8 cellular contexts compared by ENCODE assay signal in genomic region chr4:139619644-139620043, GRCh38. TPM values are rescaled to one million over a fixed set of nuclear protein-coding genes. Genes with fewer than 3 reads are reported as not detected.
A peak's percentile ranks its signal among the peaks of the same experiment; 100 is the strongest.
DNase-seq lines count a peak whose midpoint lies in the region; ATAC-seq, FAIRE-seq and TF ChIP-seq lines count a peak whose summit lies in the region.

No MANE protein-coding gene starts in this region.

- TF ChIP-seq CTCF in GM12875 (IDR thresholded peaks at IDR 0.05; ENCODE audit: borderline replicate concordance, insufficient read depth, low read depth, low read length): peak; percentile 64
- TF ChIP-seq CTCF in keratinocyte (optimal IDR thresholded peaks at IDR 0.05 in 1 of 3, IDR thresholded peaks at IDR 0.05 in 1 of 3, conservative IDR thresholded peaks at IDR 0.05 in 1 of 3; ENCODE audit: extremely low read depth in 1 of 3, insufficient read depth in 2 of 3, low read length in 3 of 3): peak; percentile 55 to 68 (median 61)

- peak; percentile 43 for DNase-seq in AG08395 (ENCODE audit: low spot score)
- DNase-seq in keratinocyte (ENCODE audit: low read depth, low spot score): no peak
- no peak for DNase-seq in effector memory CD4-positive, alpha-beta T cell
- DNase-seq in foreskin melanocyte: no peak
- no peak for DNase-seq in natural killer cell treated with Interleukin-12 subunit alpha and Interleukin-12 subunit beta and Interleukin-15 and Interleukin-18, amount 100 ng/mL, for 72 hours (ENCODE audit: low spot score)

- H3K27ac ChIP-seq in keratinocyte (ENCODE audit: control insufficient read depth, insufficient read depth, low read length): no peak overlapping the region
- H3K27ac ChIP-seq in effector memory CD4-positive, alpha-beta T cell (ENCODE audit: insufficient read depth, low read length, poor library complexity, severe bottlenecking): no peak overlapping the region

- no peak overlapping the region for H3K4me2 ChIP-seq in keratinocyte (ENCODE audit: control insufficient read depth, extremely low read depth, insufficient read depth, low read depth, low read length)

- dilution Hi-C loops in keratinocyte (cut with MboI; ENCODE audit: extremely low pct_ligation_motif_present, low sequenced_read_pairs): no loop called here

- no peak overlapping the region for H3K4me3 Mint-ChIP-seq in natural killer cell treated with Interleukin-12 subunit alpha and Interleukin-12 subunit beta and Interleukin-15 and Interleukin-18, amount 100 ng/mL, for 72 hours

- ATAC-seq in HG03175 (IDR thresholded peaks at IDR 0.05; ENCODE audit: unreplicated experiment): peak; percentile 77
- ATAC-seq in SK-N-SH treated with all-trans-retinoic acid at 6 μM for 48 hours: peak; percentile 92
- no peak for ATAC-seq in natural killer cell treated with Interleukin-12 subunit alpha and Interleukin-12 subunit beta and Interleukin-15 and Interleukin-18, amount 100 ng/mL, for 72 hours

- no peaks in the 10 kb centered on the region for H3K4me1 Mint-ChIP-seq in natural killer cell treated with Interleukin-12 subunit alpha and Interleukin-12 subunit beta and Interleukin-15 and Interleukin-18, amount 100 ng/mL, for 72 hours (ENCODE audit: low read depth in 2 of 2)

- no peak overlapping the region for H3K9ac ChIP-seq in keratinocyte (ENCODE audit: control insufficient read depth, extremely low read depth, insufficient read depth, low read length)

- no peaks in the 10 kb centered on the region for H3K36me3 Mint-ChIP-seq in natural killer cell treated with Interleukin-12 subunit alpha and Interleukin-12 subunit beta and Interleukin-15 and Interleukin-18, amount 100 ng/mL, for 72 hours

- H3K9me3 Mint-ChIP-seq in natural killer cell treated with Interleukin-12 subunit alpha and Interleukin-12 subunit beta and Interleukin-15 and Interleukin-18, amount 100 ng/mL, for 72 hours: no peaks in the 10 kb centered on the region

- FAIRE-seq in keratinocyte (lab: Jason Lieb, UNC): peak; percentile 84

- no peaks in the 10 kb centered on the region for H3K27me3 ChIP-seq in keratinocyte (ENCODE audit: control insufficient read depth, extremely low read depth, insufficient read depth, low read length)
- no peaks in the 10 kb centered on the region for H3K27me3 ChIP-seq in effector memory CD4-positive, alpha-beta T cell (replicated peaks; ENCODE audit: control insufficient read depth, insufficient read depth, low read length, poor library complexity, severe bottlenecking)

- H3K36me3 ChIP-seq in keratinocyte (ENCODE audit: control insufficient read depth in 2 of 2, extremely low read depth in 1 of 2, insufficient read depth in 2 of 2, low read length in 2 of 2): no peaks in the 10 kb centered on the region
- no peaks in the 10 kb centered on the region for H3K36me3 ChIP-seq in effector memory CD4-positive, alpha-beta T cell (ENCODE audit: control insufficient read depth, insufficient read depth, low read length)

- H3K4me1 ChIP-seq in keratinocyte (ENCODE audit: control insufficient read depth, extremely low read depth, insufficient read depth, low read length): no peaks in the 10 kb centered on the region
- no peaks in the 10 kb centered on the region for H3K4me1 ChIP-seq in effector memory CD4-positive, alpha-beta T cell (ENCODE audit: control insufficient read depth, insufficient read depth, low read length, poor library complexity, severe bottlenecking)

- H3K9me3 ChIP-seq in keratinocyte (ENCODE audit: control insufficient read depth, low read depth, low read length): no peaks in the 10 kb centered on the region
- H3K9me3 ChIP-seq in effector memory CD4-positive, alpha-beta T cell (ENCODE audit: control insufficient read depth, low read length): no peaks in the 10 kb centered on the region

- H3K27me3 Mint-ChIP-seq in natural killer cell treated with Interleukin-12 subunit alpha and Interleukin-12 subunit beta and Interleukin-15 and Interleukin-18, amount 100 ng/mL, for 72 hours: peaks cover 5 to 19% of the 10 kb centered on the region in 2 donors

- H2AFZ ChIP-seq in keratinocyte (ENCODE audit: control insufficient read depth, low read length): no peak overlapping the region

- H4K20me1 ChIP-seq in keratinocyte (ENCODE audit: control insufficient read depth, extremely low read depth, insufficient read depth, low read length): no peaks in the 10 kb centered on the region

- no peaks in the 10 kb centered on the region for H3K79me2 ChIP-seq in keratinocyte (ENCODE audit: control insufficient read depth, insufficient read depth, low read length)

- H3K27ac Mint-ChIP-seq in natural killer cell treated with Interleukin-12 subunit alpha and Interleukin-12 subunit beta and Interleukin-15 and Interleukin-18, amount 100 ng/mL, for 72 hours: no peak overlapping the region

- no peaks in the 10 kb centered on the region for H3K9me1 ChIP-seq in keratinocyte (ENCODE audit: control insufficient read depth, extremely low read depth, insufficient read depth, low read length)

- H3K4me3 ChIP-seq in GM12875 (ENCODE audit: low read depth, low read length): no peak overlapping the region
- no peak overlapping the region for H3K4me3 ChIP-seq in keratinocyte (ENCODE audit: control insufficient read depth in 2 of 3, extremely low read depth in 1 of 3, insufficient read depth in 2 of 3, low read depth in 1 of 3, low read length in 3 of 3)
- no peak overlapping the region for H3K4me3 ChIP-seq in effector memory CD4-positive, alpha-beta T cell (ENCODE audit: insufficient read depth, low read depth, low read length, poor library complexity, severe bottlenecking)

TF ChIP-seq in SK-N-SH treated with all-trans-retinoic acid at 6 μM for 48 hours, 23 proteins besides CTCF, POLR2A, EP300 and RAD21 (continues in another document):
- TF ChIP-seq TCF4 (CRISPR knock-in tag; IDR thresholded peaks at IDR 0.05; ENCODE audit: borderline replicate concordance) (no peak), ZFP30 (CRISPR knock-in tag; IDR thresholded peaks at IDR 0.05) (no peak), ZFP3 (CRISPR knock-in tag; IDR thresholded peaks at IDR 0.05) (no peak), ZNF8 (CRISPR knock-in tag; IDR thresholded peaks at IDR 0.05) (no peak), SNAI2 (CRISPR knock-in tag; IDR thresholded peaks at IDR 0.05) (no peak), ZNF70 (CRISPR knock-in tag; IDR thresholded peaks at IDR 0.05) (no peak), ISL1 (CRISPR knock-in tag; IDR thresholded peaks at IDR 0.05) (no peak), CSRNP3 (CRISPR knock-in tag; IDR thresholded peaks at IDR 0.05) (no peak), PATZ1 (CRISPR knock-in tag; IDR thresholded peaks at IDR 0.05; ENCODE audit: borderline replicate concordance) (no peak), ZC3H10 (CRISPR knock-in tag; IDR thresholded peaks at IDR 0.05) (no peak), ZNF565 (CRISPR knock-in tag; conservative IDR thresholded peaks at IDR 0.05; ENCODE audit: low read depth) (no peak), RARB (CRISPR knock-in tag; IDR thresholded peaks at IDR 0.05) (no peak), ESRRG (CRISPR knock-in tag; IDR thresholded peaks at IDR 0.05) (no peak)
- TF ChIP-seq, protein P1, sequence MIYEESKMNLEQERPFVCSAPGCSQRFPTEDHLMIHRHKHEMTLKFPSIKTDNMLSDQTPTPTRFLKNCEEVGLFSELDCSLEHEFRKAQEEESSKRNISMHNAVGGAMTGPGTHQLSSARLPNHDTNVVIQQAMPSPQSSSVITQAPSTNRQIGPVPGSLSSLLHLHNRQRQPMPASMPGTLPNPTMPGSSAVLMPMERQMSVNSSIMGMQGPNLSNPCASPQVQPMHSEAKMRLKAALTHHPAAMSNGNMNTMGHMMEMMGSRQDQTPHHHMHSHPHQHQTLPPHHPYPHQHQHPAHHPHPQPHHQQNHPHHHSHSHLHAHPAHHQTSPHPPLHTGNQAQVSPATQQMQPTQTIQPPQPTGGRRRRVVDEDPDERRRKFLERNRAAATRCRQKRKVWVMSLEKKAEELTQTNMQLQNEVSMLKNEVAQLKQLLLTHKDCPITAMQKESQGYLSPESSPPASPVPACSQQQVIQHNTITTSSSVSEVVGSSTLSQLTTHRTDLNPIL (CRISPR knock-in tag; IDR thresholded peaks at IDR 0.05; ENCODE audit: low read depth): no peak

RNA-seq across cellular contexts. Expression of gene MGST2, which starts 46.0 kb away (rescaled TPM):
- polyA plus RNA-seq in keratinocyte: 42.9 to 57.6 TPM (median 43.7 TPM) in 3 replicates
- polyA plus RNA-seq in keratinocyte (2011; ENCODE audit: low read depth): 24.6 TPM
- polyA plus RNA-seq in keratinocyte (2011; cell fraction: cytosol; rRNA removed): 34.6 and 53.1 TPM in 2 replicates
- polyA plus RNA-seq in keratinocyte (2011; cell fraction: nucleus; rRNA removed): 43.3 and 67.4 TPM in 2 replicates
- polyA plus RNA-seq in keratinocyte (2012; ENCODE audit: low replicate concordance): 36.2 and 44.2 TPM in 2 replicates
- 3.9 to 21.6 TPM (median 12.9 TPM) in 3 replicates for polyA minus RNA-seq in keratinocyte
- polyA minus RNA-seq in keratinocyte (2011; cell fraction: cytosol; rRNA and poly(A)+ RNA removed): 8.4 TPM
- polyA minus RNA-seq in keratinocyte (2011; cell fraction: nucleus; rRNA and poly(A)+ RNA removed): 10.0 and 10.2 TPM in 2 replicates
- total RNA-seq in natural killer cell treated with Interleukin-12 subunit alpha and Interleukin-12 subunit beta and Interleukin-15 and Interleukin-18, amount 100 ng/mL, for 72 hours: 10 to 100 TPM in 1 of 2 donors, 1 to 10 TPM in 1; 8.2 to 19.0 TPM

Comparison
In these comparisons a context has a peak if more than half of its experiments do, and no peak if none do; other contexts are left out.
1. ATAC-seq: peak in HG03175 (single experiment) and SK-N-SH treated with all-trans-retinoic acid at 6 μM for 48 hours (single experiment); none in natural killer cell treated with Interleukin-12 subunit alpha and Interleukin-12 subunit beta and Interleukin-15 and Interleukin-18, amount 100 ng/mL, for 72 hours (0 of 2).